ENCODE assay signal across 1 cellular context in the genomic region with DNA sequence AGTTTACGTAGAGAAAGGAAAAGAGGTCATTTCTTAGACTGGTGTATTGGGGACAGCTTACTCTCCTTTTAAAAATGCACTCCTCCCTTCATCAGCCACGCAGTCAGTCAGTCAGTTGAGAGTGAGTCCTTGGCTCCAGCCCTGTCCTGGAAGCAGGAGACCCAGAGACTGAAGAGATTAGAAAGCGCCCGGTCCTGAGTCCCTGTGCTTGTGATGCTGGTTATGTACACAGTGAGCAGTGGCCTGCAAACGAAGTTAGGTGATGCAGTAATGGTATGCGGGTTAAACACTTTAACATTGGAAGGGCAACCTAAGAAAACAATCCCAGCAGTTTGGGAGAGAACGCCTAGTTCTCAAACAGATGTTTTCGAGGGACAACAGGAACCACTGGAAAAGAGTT.
TF ChIP-seq lines count a peak whose summit lies in the region.

No MANE protein-coding gene starts in this region.

TF ChIP-seq in H1, 55 proteins besides CTCF, POLR2A, EP300 and RAD21:
- TF ChIP-seq HDAC6 (IDR thresholded peaks at IDR 0.05; ENCODE audit: low read depth, low read length), result no peak
- TF ChIP-seq SP2 (IDR thresholded peaks at IDR 0.05; ENCODE audit: low read length), result no peak
- no peak for TF ChIP-seq KDM5A (IDR thresholded peaks at IDR 0.05; ENCODE audit: low read length)
- no peak for TF ChIP-seq JUND (IDR thresholded peaks at IDR 0.05; ENCODE audit: low read length)
- no peak for TF ChIP-seq SAP30 (IDR thresholded peaks at IDR 0.05; ENCODE audit: insufficient read depth, insufficient replicate concordance, low read length)
- TF ChIP-seq FOSL1 (IDR thresholded peaks at IDR 0.05; ENCODE audit: insufficient read depth, low read depth, low read length), result no peak
- TF ChIP-seq SIN3A (conservative IDR thresholded peaks at IDR 0.05 in 1 of 2, IDR thresholded peaks at IDR 0.05 in 1 of 2; ENCODE audit: low read depth in 1 of 2, low read length in 2 of 2), result no peak
- TF ChIP-seq SP1 (IDR thresholded peaks at IDR 0.05; ENCODE audit: low read depth, low read length), result no peak
- TF ChIP-seq, protein P1, sequence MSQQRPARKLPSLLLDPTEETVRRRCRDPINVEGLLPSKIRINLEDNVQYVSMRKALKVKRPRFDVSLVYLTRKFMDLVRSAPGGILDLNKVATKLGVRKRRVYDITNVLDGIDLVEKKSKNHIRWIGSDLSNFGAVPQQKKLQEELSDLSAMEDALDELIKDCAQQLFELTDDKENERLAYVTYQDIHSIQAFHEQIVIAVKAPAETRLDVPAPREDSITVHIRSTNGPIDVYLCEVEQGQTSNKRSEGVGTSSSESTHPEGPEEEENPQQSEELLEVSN (IDR thresholded peaks at IDR 0.05), result no peak
- no peak for TF ChIP-seq KDM1A (IDR thresholded peaks at IDR 0.05; ENCODE audit: borderline replicate concordance, low read length)
- no peak for TF ChIP-seq SP4 (IDR thresholded peaks at IDR 0.05; ENCODE audit: low read length)
- TF ChIP-seq, protein P2, sequence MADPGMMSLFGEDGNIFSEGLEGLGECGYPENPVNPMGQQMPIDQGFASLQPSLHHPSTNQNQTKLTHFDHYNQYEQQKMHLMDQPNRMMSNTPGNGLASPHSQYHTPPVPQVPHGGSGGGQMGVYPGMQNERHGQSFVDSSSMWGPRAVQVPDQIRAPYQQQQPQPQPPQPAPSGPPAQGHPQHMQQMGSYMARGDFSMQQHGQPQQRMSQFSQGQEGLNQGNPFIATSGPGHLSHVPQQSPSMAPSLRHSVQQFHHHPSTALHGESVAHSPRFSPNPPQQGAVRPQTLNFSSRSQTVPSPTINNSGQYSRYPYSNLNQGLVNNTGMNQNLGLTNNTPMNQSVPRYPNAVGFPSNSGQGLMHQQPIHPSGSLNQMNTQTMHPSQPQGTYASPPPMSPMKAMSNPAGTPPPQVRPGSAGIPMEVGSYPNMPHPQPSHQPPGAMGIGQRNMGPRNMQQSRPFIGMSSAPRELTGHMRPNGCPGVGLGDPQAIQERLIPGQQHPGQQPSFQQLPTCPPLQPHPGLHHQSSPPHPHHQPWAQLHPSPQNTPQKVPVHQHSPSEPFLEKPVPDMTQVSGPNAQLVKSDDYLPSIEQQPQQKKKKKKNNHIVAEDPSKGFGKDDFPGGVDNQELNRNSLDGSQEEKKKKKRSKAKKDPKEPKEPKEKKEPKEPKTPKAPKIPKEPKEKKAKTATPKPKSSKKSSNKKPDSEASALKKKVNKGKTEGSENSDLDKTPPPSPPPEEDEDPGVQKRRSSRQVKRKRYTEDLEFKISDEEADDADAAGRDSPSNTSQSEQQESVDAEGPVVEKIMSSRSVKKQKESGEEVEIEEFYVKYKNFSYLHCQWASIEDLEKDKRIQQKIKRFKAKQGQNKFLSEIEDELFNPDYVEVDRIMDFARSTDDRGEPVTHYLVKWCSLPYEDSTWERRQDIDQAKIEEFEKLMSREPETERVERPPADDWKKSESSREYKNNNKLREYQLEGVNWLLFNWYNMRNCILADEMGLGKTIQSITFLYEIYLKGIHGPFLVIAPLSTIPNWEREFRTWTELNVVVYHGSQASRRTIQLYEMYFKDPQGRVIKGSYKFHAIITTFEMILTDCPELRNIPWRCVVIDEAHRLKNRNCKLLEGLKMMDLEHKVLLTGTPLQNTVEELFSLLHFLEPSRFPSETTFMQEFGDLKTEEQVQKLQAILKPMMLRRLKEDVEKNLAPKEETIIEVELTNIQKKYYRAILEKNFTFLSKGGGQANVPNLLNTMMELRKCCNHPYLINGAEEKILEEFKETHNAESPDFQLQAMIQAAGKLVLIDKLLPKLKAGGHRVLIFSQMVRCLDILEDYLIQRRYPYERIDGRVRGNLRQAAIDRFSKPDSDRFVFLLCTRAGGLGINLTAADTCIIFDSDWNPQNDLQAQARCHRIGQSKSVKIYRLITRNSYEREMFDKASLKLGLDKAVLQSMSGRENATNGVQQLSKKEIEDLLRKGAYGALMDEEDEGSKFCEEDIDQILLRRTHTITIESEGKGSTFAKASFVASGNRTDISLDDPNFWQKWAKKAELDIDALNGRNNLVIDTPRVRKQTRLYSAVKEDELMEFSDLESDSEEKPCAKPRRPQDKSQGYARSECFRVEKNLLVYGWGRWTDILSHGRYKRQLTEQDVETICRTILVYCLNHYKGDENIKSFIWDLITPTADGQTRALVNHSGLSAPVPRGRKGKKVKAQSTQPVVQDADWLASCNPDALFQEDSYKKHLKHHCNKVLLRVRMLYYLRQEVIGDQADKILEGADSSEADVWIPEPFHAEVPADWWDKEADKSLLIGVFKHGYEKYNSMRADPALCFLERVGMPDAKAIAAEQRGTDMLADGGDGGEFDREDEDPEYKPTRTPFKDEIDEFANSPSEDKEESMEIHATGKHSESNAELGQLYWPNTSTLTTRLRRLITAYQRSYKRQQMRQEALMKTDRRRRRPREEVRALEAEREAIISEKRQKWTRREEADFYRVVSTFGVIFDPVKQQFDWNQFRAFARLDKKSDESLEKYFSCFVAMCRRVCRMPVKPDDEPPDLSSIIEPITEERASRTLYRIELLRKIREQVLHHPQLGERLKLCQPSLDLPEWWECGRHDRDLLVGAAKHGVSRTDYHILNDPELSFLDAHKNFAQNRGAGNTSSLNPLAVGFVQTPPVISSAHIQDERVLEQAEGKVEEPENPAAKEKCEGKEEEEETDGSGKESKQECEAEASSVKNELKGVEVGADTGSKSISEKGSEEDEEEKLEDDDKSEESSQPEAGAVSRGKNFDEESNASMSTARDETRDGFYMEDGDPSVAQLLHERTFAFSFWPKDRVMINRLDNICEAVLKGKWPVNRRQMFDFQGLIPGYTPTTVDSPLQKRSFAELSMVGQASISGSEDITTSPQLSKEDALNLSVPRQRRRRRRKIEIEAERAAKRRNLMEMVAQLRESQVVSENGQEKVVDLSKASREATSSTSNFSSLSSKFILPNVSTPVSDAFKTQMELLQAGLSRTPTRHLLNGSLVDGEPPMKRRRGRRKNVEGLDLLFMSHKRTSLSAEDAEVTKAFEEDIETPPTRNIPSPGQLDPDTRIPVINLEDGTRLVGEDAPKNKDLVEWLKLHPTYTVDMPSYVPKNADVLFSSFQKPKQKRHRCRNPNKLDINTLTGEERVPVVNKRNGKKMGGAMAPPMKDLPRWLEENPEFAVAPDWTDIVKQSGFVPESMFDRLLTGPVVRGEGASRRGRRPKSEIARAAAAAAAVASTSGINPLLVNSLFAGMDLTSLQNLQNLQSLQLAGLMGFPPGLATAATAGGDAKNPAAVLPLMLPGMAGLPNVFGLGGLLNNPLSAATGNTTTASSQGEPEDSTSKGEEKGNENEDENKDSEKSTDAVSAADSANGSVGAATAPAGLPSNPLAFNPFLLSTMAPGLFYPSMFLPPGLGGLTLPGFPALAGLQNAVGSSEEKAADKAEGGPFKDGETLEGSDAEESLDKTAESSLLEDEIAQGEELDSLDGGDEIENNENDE (IDR thresholded peaks at IDR 0.05; ENCODE audit: insufficient replicate concordance, low read length), result no peak
- no peak for TF ChIP-seq KDM4A (IDR thresholded peaks at IDR 0.05; ENCODE audit: low read depth, low read length, severe bottlenecking)
- TF ChIP-seq RNF2 (IDR thresholded peaks at IDR 0.05; ENCODE audit: borderline replicate concordance, low read depth, low read length, missing control alignments, poor library complexity, severe bottlenecking), result no peak
- no peak for TF ChIP-seq NRF1 (IDR thresholded peaks at IDR 0.05; ENCODE audit: low read depth, low read length)
